Comparison of ENCODE assay signal across 1 cellular context in genomic region chr16:180921-181667, GRCh38.
TF ChIP-seq lines count a peak whose summit lies in the region.

No MANE protein-coding gene starts in this region.

TF ChIP-seq in GM23338, 12 proteins besides CTCF, POLR2A, EP300 and RAD21 (continued from another document):
- TF ChIP-seq, protein P1, sequence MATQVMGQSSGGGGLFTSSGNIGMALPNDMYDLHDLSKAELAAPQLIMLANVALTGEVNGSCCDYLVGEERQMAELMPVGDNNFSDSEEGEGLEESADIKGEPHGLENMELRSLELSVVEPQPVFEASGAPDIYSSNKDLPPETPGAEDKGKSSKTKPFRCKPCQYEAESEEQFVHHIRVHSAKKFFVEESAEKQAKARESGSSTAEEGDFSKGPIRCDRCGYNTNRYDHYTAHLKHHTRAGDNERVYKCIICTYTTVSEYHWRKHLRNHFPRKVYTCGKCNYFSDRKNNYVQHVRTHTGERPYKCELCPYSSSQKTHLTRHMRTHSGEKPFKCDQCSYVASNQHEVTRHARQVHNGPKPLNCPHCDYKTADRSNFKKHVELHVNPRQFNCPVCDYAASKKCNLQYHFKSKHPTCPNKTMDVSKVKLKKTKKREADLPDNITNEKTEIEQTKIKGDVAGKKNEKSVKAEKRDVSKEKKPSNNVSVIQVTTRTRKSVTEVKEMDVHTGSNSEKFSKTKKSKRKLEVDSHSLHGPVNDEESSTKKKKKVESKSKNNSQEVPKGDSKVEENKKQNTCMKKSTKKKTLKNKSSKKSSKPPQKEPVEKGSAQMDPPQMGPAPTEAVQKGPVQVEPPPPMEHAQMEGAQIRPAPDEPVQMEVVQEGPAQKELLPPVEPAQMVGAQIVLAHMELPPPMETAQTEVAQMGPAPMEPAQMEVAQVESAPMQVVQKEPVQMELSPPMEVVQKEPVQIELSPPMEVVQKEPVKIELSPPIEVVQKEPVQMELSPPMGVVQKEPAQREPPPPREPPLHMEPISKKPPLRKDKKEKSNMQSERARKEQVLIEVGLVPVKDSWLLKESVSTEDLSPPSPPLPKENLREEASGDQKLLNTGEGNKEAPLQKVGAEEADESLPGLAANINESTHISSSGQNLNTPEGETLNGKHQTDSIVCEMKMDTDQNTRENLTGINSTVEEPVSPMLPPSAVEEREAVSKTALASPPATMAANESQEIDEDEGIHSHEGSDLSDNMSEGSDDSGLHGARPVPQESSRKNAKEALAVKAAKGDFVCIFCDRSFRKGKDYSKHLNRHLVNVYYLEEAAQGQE (IDR thresholded peaks at IDR 0.05; ENCODE audit: unreplicated experiment), result peak; percentile 14
